ENCODE assay signal across 14 cellular contexts in the genomic region with DNA sequence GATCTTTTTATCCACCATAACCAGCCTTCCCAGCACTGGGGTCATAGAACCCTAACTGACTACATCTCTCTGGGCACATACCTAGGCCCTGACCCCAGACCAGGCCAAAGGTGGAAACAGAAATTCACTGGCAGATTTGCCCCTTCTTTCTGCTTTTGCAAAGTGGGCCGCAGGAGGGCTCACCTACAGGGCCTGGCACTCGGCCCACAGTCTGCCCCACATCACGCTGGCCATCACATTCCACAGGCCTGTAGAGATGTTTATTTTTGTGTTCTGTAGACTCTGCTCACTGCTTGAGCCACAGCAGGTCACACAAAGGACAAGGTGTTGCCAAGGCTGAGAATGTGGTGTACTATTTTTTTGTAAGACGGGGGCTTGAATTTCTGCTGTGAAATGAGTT. TPM values are rescaled to one million over a fixed set of nuclear protein-coding genes. Genes with fewer than 3 reads are reported as not detected.
DNase-seq lines count a peak whose midpoint lies in the region; ATAC-seq and TF ChIP-seq lines count a peak whose summit lies in the region.
"Had no signal": no experiment of that assay in that cellular context is flagged by ENCODE, and none has a peak within 500 bp of the region (broad histone marks: within the 10 kb centered on the region; RNA-seq: fewer than 3 reads in every experiment).

No MANE protein-coding gene starts in this region.

- H3K79me2 ChIP-seq in hepatocyte, result no peaks in the 10 kb centered on the region
- no peaks in the 10 kb centered on the region for H3K79me2 ChIP-seq in parathyroid adenoma

- no peak overlapping the region for H3K4me2 ChIP-seq in hepatocyte
- peak overlapping the region; percentile 13 for H3K4me2 ChIP-seq in parathyroid adenoma (ENCODE audit: low read length)

- no peaks in the 10 kb centered on the region for H3K36me3 ChIP-seq in hepatocyte (replicated peaks; ENCODE audit: insufficient read depth, low read depth)
- H3K36me3 ChIP-seq in parathyroid adenoma (ENCODE audit: control insufficient read depth, insufficient read depth, low read length), result no peaks in the 10 kb centered on the region
- H3K36me3 ChIP-seq in upper lobe of right lung, result no peaks in the 10 kb centered on the region

- intact Hi-C loops in upper lobe of right lung (cut with DNase I), result no loop called here

- DNase-seq in astrocyte of the hippocampus (ENCODE audit: low read depth, low spot score) (peak; percentile 95), hepatocyte (ENCODE audit: low spot score) (no peak), upper lobe of right lung (peak; percentile 74), NCI-H748 treated with DMSO at 0.1 percent for 48 hours (lab: John Stamatoyannopoulos, UW) (no peak)
- DNase-seq: activated CD4-positive, alpha-beta T cell treated with anti-CD3 and anti-CD28 coated beads, Interleukin-2, amount 50 U/mL, for 1 hour; activated effector memory CD4-positive, alpha-beta T cell treated with Interleukin-2 at 50 U/mL for 16 hours; CD4-positive, CD25-positive, alpha-beta regulatory T cell; midbrain; NCI-H2171 treated with DMSO at 0.1 percent for 48 hours; stimulated activated CD4-positive, alpha-beta T cell treated with anti-CD3 and anti-CD28 coated beads, Interleukin-12 subunit alpha, Interleukin-12 subunit beta, amount 100 ng/mL, for 4 hours; T-helper 1 cell had no signal

- H3K9ac ChIP-seq in parathyroid adenoma, result no peak overlapping the region

- peaks cover 11% of the 10 kb centered on the region for H3K27me3 Mint-ChIP-seq in stimulated activated memory B cell treated with anti-CD40 and anti-IgM and Interleukin-4, amounts not matched to agents 10 μg/mL and 1 μg/mL and 100 μg/mL, for 72 hours

- no peaks in the 10 kb centered on the region for H3K9me3 Mint-ChIP-seq in stimulated activated memory B cell treated with anti-CD40 and anti-IgM and Interleukin-4, amounts not matched to agents 10 μg/mL and 1 μg/mL and 100 μg/mL, for 72 hours
- H3K9me3 Mint-ChIP-seq: CD4-positive, CD25-positive, alpha-beta regulatory T cell had no signal

- H3K9me3 ChIP-seq in hepatocyte (ENCODE audit: low read depth) (no peaks in the 10 kb centered on the region), parathyroid adenoma (ENCODE audit: control insufficient read depth, low read length) (no peaks in the 10 kb centered on the region), upper lobe of right lung (no peaks in the 10 kb centered on the region)

- H3K4me1 Mint-ChIP-seq in stimulated activated memory B cell treated with anti-CD40 and anti-IgM and Interleukin-4, amounts not matched to agents 10 μg/mL and 1 μg/mL and 100 μg/mL, for 72 hours, result peaks cover 15% of the 10 kb centered on the region
- H3K4me1 Mint-ChIP-seq: CD4-positive, CD25-positive, alpha-beta regulatory T cell had no signal

- H4K20me1 ChIP-seq in hepatocyte (ENCODE audit: insufficient read depth, poor library complexity, severe bottlenecking), result no peaks in the 10 kb centered on the region

- H3K4me1 ChIP-seq in hepatocyte (ENCODE audit: insufficient read depth), result peaks cover 62% of the 10 kb centered on the region
- peaks cover 16% of the 10 kb centered on the region for H3K4me1 ChIP-seq in parathyroid adenoma
- peaks cover 44% of the 10 kb centered on the region for H3K4me1 ChIP-seq in upper lobe of right lung

- H3K9me2 ChIP-seq in hepatocyte (replicated peaks; ENCODE audit: insufficient read depth), result no peaks in the 10 kb centered on the region

- no peaks in the 10 kb centered on the region for H3K36me3 Mint-ChIP-seq in stimulated activated memory B cell treated with anti-CD40 and anti-IgM and Interleukin-4, amounts not matched to agents 10 μg/mL and 1 μg/mL and 100 μg/mL, for 72 hours
- H3K36me3 Mint-ChIP-seq: CD4-positive, CD25-positive, alpha-beta regulatory T cell had no signal

- ATAC-seq in upper lobe of right lung, result peak; percentile 87
- ATAC-seq in GM21528 (IDR thresholded peaks at IDR 0.05; ENCODE audit: low FRiP score, unreplicated experiment), result no peak
- ATAC-seq in stimulated activated memory B cell treated with anti-CD40 and anti-IgM and Interleukin-4, amounts not matched to agents 10 μg/mL and 1 μg/mL and 100 μg/mL, for 72 hours, result no peak

- H3K27me3 ChIP-seq in hepatocyte, result no peaks in the 10 kb centered on the region
- H3K27me3 ChIP-seq in parathyroid adenoma (ENCODE audit: control insufficient read depth, insufficient read depth, low read length), result no peaks in the 10 kb centered on the region
- H3K27me3 ChIP-seq in upper lobe of right lung, result no peaks in the 10 kb centered on the region

- no peak overlapping the region for H3K27ac Mint-ChIP-seq in stimulated activated memory B cell treated with anti-CD40 and anti-IgM and Interleukin-4, amounts not matched to agents 10 μg/mL and 1 μg/mL and 100 μg/mL, for 72 hours
- H3K27ac Mint-ChIP-seq: CD4-positive, CD25-positive, alpha-beta regulatory T cell had no signal

- no peak overlapping the region for H3K4me3 Mint-ChIP-seq in stimulated activated memory B cell treated with anti-CD40 and anti-IgM and Interleukin-4, amounts not matched to agents 10 μg/mL and 1 μg/mL and 100 μg/mL, for 72 hours
- H3K4me3 Mint-ChIP-seq: CD4-positive, CD25-positive, alpha-beta regulatory T cell had no signal

- WGBS in hepatocyte (ENCODE audit: low lambda C conversion rate, missing lambda C conversion rate), result 48% methylated on average over 4 of the region's 4 CpGs

- H3K27ac ChIP-seq in hepatocyte (peak overlapping the region; percentile 83), parathyroid adenoma (peak overlapping the region; percentile 40), upper lobe of right lung (peak overlapping the region; percentile 61)

- TF ChIP-seq CTCF in hepatocyte (IDR thresholded peaks at IDR 0.05; ENCODE audit: poor library complexity) (no peak), parathyroid adenoma (IDR thresholded peaks at IDR 0.05) (no peak), upper lobe of right lung (IDR thresholded peaks at IDR 0.05) (no peak)

- no peak overlapping the region for H3K4me3 ChIP-seq in hepatocyte
- peak overlapping the region; percentile 14 for H3K4me3 ChIP-seq in parathyroid adenoma (ENCODE audit: low read depth, low read length)
- no peak overlapping the region for H3K4me3 ChIP-seq in upper lobe of right lung

- H2AFZ ChIP-seq in hepatocyte, result no peak overlapping the region
- H2AFZ ChIP-seq in parathyroid adenoma, result peak overlapping the region; percentile 54

RNA-seq across cellular contexts. Expression of a gene that starts 58.7 kb away (rescaled TPM):
- total RNA-seq in hepatocyte, result 5.7 and 7.7 TPM in 2 replicates
- 2.4 and 5.9 TPM in 2 replicates for polyA plus RNA-seq in hepatocyte
- total RNA-seq in upper lobe of right lung, result 1.9 TPM
- total RNA-seq: CD4-positive, CD25-positive, alpha-beta regulatory T cell had no signal
- polyA plus RNA-seq: CD4-positive, CD25-positive, alpha-beta regulatory T cell had no signal

Comparison
In these comparisons a context has a peak if more than half of its experiments do, and no peak if none do; other contexts are left out.
1. DNase-seq: peak in astrocyte of the hippocampus (single experiment) and upper lobe of right lung (single experiment); none in hepatocyte (single experiment) and NCI-H748 treated with DMSO at 0.1 percent for 48 hours (single experiment).
2. Peak in every context shown above with its lines, with median percentiles within 50 percentile points of each other: H3K27ac ChIP-seq.